In genomic region chr19:45450042-45450380, GRCh38 we compare ENCODE assay signal across 2 cellular contexts.
TF ChIP-seq lines count a peak whose summit lies in the region.

No MANE protein-coding gene starts in this region.

TF ChIP-seq in GM23338, 12 proteins besides CTCF, POLR2A, EP300 and RAD21 (continued from another document):
- TF ChIP-seq ZNF462 (CRISPR knock-in tag; IDR thresholded peaks at IDR 0.05), result no peak
- no peak for TF ChIP-seq EZH2phosphoT487 (IDR thresholded peaks at IDR 0.05; ENCODE audit: unreplicated experiment)
- TF ChIP-seq, protein P1, sequence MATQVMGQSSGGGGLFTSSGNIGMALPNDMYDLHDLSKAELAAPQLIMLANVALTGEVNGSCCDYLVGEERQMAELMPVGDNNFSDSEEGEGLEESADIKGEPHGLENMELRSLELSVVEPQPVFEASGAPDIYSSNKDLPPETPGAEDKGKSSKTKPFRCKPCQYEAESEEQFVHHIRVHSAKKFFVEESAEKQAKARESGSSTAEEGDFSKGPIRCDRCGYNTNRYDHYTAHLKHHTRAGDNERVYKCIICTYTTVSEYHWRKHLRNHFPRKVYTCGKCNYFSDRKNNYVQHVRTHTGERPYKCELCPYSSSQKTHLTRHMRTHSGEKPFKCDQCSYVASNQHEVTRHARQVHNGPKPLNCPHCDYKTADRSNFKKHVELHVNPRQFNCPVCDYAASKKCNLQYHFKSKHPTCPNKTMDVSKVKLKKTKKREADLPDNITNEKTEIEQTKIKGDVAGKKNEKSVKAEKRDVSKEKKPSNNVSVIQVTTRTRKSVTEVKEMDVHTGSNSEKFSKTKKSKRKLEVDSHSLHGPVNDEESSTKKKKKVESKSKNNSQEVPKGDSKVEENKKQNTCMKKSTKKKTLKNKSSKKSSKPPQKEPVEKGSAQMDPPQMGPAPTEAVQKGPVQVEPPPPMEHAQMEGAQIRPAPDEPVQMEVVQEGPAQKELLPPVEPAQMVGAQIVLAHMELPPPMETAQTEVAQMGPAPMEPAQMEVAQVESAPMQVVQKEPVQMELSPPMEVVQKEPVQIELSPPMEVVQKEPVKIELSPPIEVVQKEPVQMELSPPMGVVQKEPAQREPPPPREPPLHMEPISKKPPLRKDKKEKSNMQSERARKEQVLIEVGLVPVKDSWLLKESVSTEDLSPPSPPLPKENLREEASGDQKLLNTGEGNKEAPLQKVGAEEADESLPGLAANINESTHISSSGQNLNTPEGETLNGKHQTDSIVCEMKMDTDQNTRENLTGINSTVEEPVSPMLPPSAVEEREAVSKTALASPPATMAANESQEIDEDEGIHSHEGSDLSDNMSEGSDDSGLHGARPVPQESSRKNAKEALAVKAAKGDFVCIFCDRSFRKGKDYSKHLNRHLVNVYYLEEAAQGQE (IDR thresholded peaks at IDR 0.05; ENCODE audit: unreplicated experiment), result no peak
- TF ChIP-seq POLR2AphosphoS5 (IDR thresholded peaks at IDR 0.05; ENCODE audit: low read depth), result no peak
- TF ChIP-seq JUNB (IDR thresholded peaks at IDR 0.05; ENCODE audit: unreplicated experiment), result no peak
- TF ChIP-seq CREB1 (CRISPR knock-in tag; IDR thresholded peaks at IDR 0.05; ENCODE audit: low read depth), result no peak
- no peak for TF ChIP-seq NANOG (IDR thresholded peaks at IDR 0.05; ENCODE audit: borderline replicate concordance)
- TF ChIP-seq ETS1 (IDR thresholded peaks at IDR 0.05), result no peak
- TF ChIP-seq EZH2 (IDR thresholded peaks at IDR 0.05; ENCODE audit: low read depth, unreplicated experiment), result no peak

TF ChIP-seq in SK-N-SH, 30 proteins besides CTCF, POLR2A, EP300 and RAD21 (continued from another document):
- TF ChIP-seq, protein P2, sequence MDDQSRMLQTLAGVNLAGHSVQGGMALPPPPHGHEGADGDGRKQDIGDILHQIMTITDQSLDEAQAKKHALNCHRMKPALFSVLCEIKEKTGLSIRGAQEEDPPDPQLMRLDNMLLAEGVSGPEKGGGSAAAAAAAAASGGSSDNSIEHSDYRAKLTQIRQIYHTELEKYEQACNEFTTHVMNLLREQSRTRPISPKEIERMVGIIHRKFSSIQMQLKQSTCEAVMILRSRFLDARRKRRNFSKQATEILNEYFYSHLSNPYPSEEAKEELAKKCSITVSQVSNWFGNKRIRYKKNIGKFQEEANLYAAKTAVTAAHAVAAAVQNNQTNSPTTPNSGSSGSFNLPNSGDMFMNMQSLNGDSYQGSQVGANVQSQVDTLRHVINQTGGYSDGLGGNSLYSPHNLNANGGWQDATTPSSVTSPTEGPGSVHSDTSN (IDR thresholded peaks at IDR 0.05), result no peak
- no peak for TF ChIP-seq FOXM1 (IDR thresholded peaks at IDR 0.05; ENCODE audit: low read depth)
- no peak for TF ChIP-seq USF1 (IDR thresholded peaks at IDR 0.05; ENCODE audit: borderline replicate concordance, low read depth)
- TF ChIP-seq NFIC (IDR thresholded peaks at IDR 0.05; ENCODE audit: borderline replicate concordance), result no peak
